In genomic region chrX:72367524-72367923, GRCh38 we compare ENCODE assay signal across 21 cellular contexts.
"Had no signal": no experiment of that assay in that cellular context is flagged by ENCODE, and none has a peak within 500 bp of the region (broad histone marks: within the 10 kb centered on the region; RNA-seq: fewer than 3 reads in every experiment).

No MANE protein-coding gene starts in this region.

- H3K9me3 ChIP-seq: heart left ventricle, neutrophil, sigmoid colon, stomach, thoracic aorta, transverse colon had no signal

- DNase-seq: effector CD4-positive, alpha-beta T cell; endodermal cell; erythroblast; foreskin melanocyte; heart left ventricle; hippocampal formation; left colon; mesendoderm; naive thymus-derived CD4-positive, alpha-beta T cell; posterior cingulate gyrus; sigmoid colon; stimulated activated CD4-positive, alpha-beta T cell treated with anti-CD3 and anti-CD28 coated beads, Interleukin-2, amount 100 ng/mL, for 24 hours; stimulated activated CD4-positive, alpha-beta T cell treated with anti-CD3 and anti-CD28 coated beads, Interleukin-4, amount 100 ng/mL, for 4 hours; stimulated activated naive B cell treated with anti-CD40 and anti-IgM and Interleukin-4, amounts not matched to agents 10 μg/mL and 1 μg/mL and 100 μg/mL, for 72 hours; stomach; substantia nigra; transverse colon had no signal

- H3K4me1 ChIP-seq: sigmoid colon, stomach, transverse colon had no signal

- H3K4me3 ChIP-seq: coronary artery, heart left ventricle, sigmoid colon, skin epidermis, stomach, thoracic aorta, transverse colon had no signal

- H3K36me3 ChIP-seq: heart left ventricle, neutrophil, sigmoid colon, stomach, thoracic aorta, transverse colon had no signal

- ATAC-seq: heart left ventricle; left colon; naive thymus-derived CD4-positive, alpha-beta T cell; stimulated activated naive B cell treated with anti-CD40 and anti-IgM and Interleukin-4, amounts not matched to agents 10 μg/mL and 1 μg/mL and 100 μg/mL, for 72 hours had no signal

- H3K27ac ChIP-seq: coronary artery, heart left ventricle, neutrophil, sigmoid colon, skin epidermis, stomach, thoracic aorta, transverse colon had no signal
